In the genomic region with DNA sequence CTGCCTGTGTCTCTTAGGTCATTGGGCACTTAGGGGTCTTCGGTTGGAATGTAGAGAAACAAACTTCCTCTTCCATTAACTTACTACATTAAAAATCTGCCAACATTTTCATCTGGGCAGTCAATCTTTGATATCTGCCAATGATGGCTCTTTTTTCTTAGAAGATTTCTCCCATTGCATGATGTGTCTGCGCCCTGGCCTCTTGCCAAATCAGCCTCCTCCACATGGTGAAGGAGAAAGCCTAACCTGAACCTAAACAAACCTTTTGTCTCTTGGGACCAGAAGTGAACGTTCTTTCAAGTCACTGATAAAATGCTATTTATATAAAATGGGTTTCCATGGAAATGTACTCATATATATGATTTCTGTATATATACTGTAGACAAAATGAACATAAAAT, we compare ENCODE assay signal across 21 cellular contexts.
DNase-seq lines count a peak whose midpoint lies in the region; ATAC-seq and TF ChIP-seq lines count a peak whose summit lies in the region.
"Had no signal": no experiment of that assay in that cellular context is flagged by ENCODE, and none has a peak within 500 bp of the region (broad histone marks: within the 10 kb centered on the region; RNA-seq: fewer than 3 reads in every experiment).

No MANE protein-coding gene starts in this region.

- intact Hi-C loops in aorta (cut with DNase I) (loop anchor here in 1 of 2 donors (10.0 kb wide), 1 partner anchor 149 kb away; no protein-coding TSS in a partner anchor), cardiac septum (cut with DNase I) (no loop called here)

- H3K27ac ChIP-seq in aorta (ENCODE audit: low read depth in 1 of 2, low read length in 2 of 2), result peak overlapping the region; percentile 50 to 51
- H3K27ac ChIP-seq: 22Rv1, C4-2B had no signal

- no peak for TF ChIP-seq CTCF in fibroblast of pulmonary artery (IDR thresholded peaks at IDR 0.05; ENCODE audit: low read length, missing control alignments)

- no peaks in the 10 kb centered on the region for H3K9me3 ChIP-seq in aorta (ENCODE audit: control insufficient read depth, low read length)
- H3K9me3 ChIP-seq: Caco-2 had no signal

- no peaks in the 10 kb centered on the region for H3K27me3 ChIP-seq in aorta (ENCODE audit: control insufficient read depth in 1 of 2, insufficient read depth in 2 of 2, low read length in 1 of 2)

- 23 to 35% methylated on average over 3 of the region's 3 CpGs for WGBS in aorta, 2 donors

- H3K36me3 ChIP-seq in aorta (ENCODE audit: control insufficient read depth in 1 of 2, insufficient read depth in 2 of 2, low read length in 1 of 2), result no peaks in the 10 kb centered on the region

- ATAC-seq in aorta (ENCODE audit: low FRiP score) (no peak), HG03025 (IDR thresholded peaks at IDR 0.05; ENCODE audit: low FRiP score, unreplicated experiment) (no peak)
- ATAC-seq: CD8-positive, alpha-beta T cell; HCT116; Panc1 had no signal

- H3K4me1 ChIP-seq in aorta (ENCODE audit: control insufficient read depth in 1 of 2, insufficient read depth in 2 of 2, low read length in 2 of 2), result peaks cover 3 to 5% of the 10 kb centered on the region in 2 donors
- H3K4me1 ChIP-seq: Caco-2 had no signal

- H3K4me3 ChIP-seq in fibroblast of pulmonary artery (replicated peaks; ENCODE audit: low read depth, low read length) (no peak overlapping the region), aorta (ENCODE audit: low read length in 2 of 2) (no peak overlapping the region)

- DNase-seq in DMS 273 (lab: John Stamatoyannopoulos, UW; ENCODE audit: unreplicated experiment) (peak; percentile 26), DMS 273 treated with DMSO at 0.1 percent for 48 hours (lab: John Stamatoyannopoulos, UW) (no peak), NCI-H226 (peak; percentile 54), fibroblast of pulmonary artery (ENCODE audit: low read depth) (peak; percentile 3), aorta (peak; percentile 40 to 76), cardiac septum (ENCODE audit: low spot score) (no peak)
- DNase-seq: Caco-2; CD8-positive, alpha-beta T cell; DMS153; DND-41; Kasumi-1; NCI-H187 treated with DMSO at 0.1 percent for 48 hours; NCI-H2107; NCI-H345; NCI-H510A treated with DMSO at 0.1 percent for 48 hours; SHP77 treated with DMSO at 0.1 percent for 48 hours had no signal

Comparison
In these comparisons a context has a peak if more than half of its experiments do, and no peak if none do; other contexts are left out.
1. DNase-seq: peak in DMS 273 (single experiment), NCI-H226 (single experiment), fibroblast of pulmonary artery (single experiment) and aorta (2 of 2); none in DMS 273 treated with DMSO at 0.1 percent for 48 hours (single experiment) and cardiac septum (single experiment).